Comparison of ENCODE assay signal across 31 cellular contexts in genomic region chr5:180375291-180375690, GRCh38.
"Had no signal": no experiment of that assay in that cellular context is flagged by ENCODE, and none has a peak within 500 bp of the region (broad histone marks: within the 10 kb centered on the region; RNA-seq: fewer than 3 reads in every experiment).

No MANE protein-coding gene starts in this region.

- H3K9me3 Mint-ChIP-seq: naive thymus-derived CD8-positive, alpha-beta T cell; natural killer cell treated with Interleukin-12 subunit alpha and Interleukin-12 subunit beta and Interleukin-15 and Interleukin-18, amount 100 ng/mL, for 72 hours; nephron progenitor cell; neural progenitor cell; stimulated activated effector memory CD8-positive, alpha-beta T cell treated with anti-CD3 and anti-CD28 coated beads, Interleukin-12 subunit alpha, Interleukin-12 subunit beta, amount 100 ng/mL, for 72 hours; stimulated activated naive CD8-positive, alpha-beta T cell treated with anti-CD3 and anti-CD28 coated beads, Interleukin-15, Interleukin-2, amounts not matched to agents 100 ng/mL and 50 ng/mL, for 24 hours; type B pancreatic cell had no signal

- H2AFZ ChIP-seq: neural progenitor cell, parathyroid adenoma had no signal

- H3K27ac Mint-ChIP-seq: naive B cell; natural killer cell treated with Interleukin-12 subunit alpha and Interleukin-12 subunit beta and Interleukin-15 and Interleukin-18, amount 100 ng/mL, for 72 hours; nephron progenitor cell; neural progenitor cell; progenitor cell of endocrine pancreas; stimulated activated effector memory CD8-positive, alpha-beta T cell treated with anti-CD3 and anti-CD28 coated beads, Interleukin-12 subunit alpha, Interleukin-12 subunit beta, amount 100 ng/mL, for 72 hours; stimulated activated naive B cell treated with anti-CD40 and anti-IgM and Interleukin-4, amounts not matched to agents 10 μg/mL and 1 μg/mL and 100 μg/mL, for 72 hours; stimulated activated naive CD8-positive, alpha-beta T cell treated with anti-CD3 and anti-CD28 coated beads, Interleukin-15, Interleukin-2, amounts not matched to agents 100 ng/mL and 50 ng/mL, for 24 hours; type B pancreatic cell had no signal

- H3K27me3 Mint-ChIP-seq: stimulated activated naive CD8-positive, alpha-beta T cell treated with anti-CD3 and anti-CD28 coated beads, Interleukin-15, Interleukin-2, amounts not matched to agents 100 ng/mL and 50 ng/mL, for 24 hours; type B pancreatic cell had no signal

- ATAC-seq: naive thymus-derived CD8-positive, alpha-beta T cell; natural killer cell treated with Interleukin-12 subunit alpha and Interleukin-12 subunit beta and Interleukin-15 and Interleukin-18, amount 100 ng/mL, for 72 hours; psoas muscle; right cardiac atrium; right lobe of liver; stimulated activated effector memory CD8-positive, alpha-beta T cell treated with anti-CD3 and anti-CD28 coated beads, Interleukin-12 subunit alpha, Interleukin-12 subunit beta, amount 100 ng/mL, for 72 hours; stimulated activated naive B cell treated with anti-CD40 and anti-IgM and Interleukin-4, amounts not matched to agents 10 μg/mL and 1 μg/mL and 100 μg/mL, for 72 hours; upper lobe of right lung had no signal

- H3K4me3 ChIP-seq: neural progenitor cell, ovary, psoas muscle, right lobe of liver, sigmoid colon, stomach, thoracic aorta, thyroid gland, tibial nerve, upper lobe of right lung, uterus had no signal

- H3K4me1 Mint-ChIP-seq: naive B cell; naive thymus-derived CD8-positive, alpha-beta T cell; stimulated activated effector memory CD8-positive, alpha-beta T cell treated with anti-CD3 and anti-CD28 coated beads, Interleukin-12 subunit alpha, Interleukin-12 subunit beta, amount 100 ng/mL, for 72 hours had no signal

- H3K4me3 Mint-ChIP-seq: naive B cell; naive thymus-derived CD8-positive, alpha-beta T cell; natural killer cell treated with Interleukin-12 subunit alpha and Interleukin-12 subunit beta and Interleukin-15 and Interleukin-18, amount 100 ng/mL, for 72 hours; nephron progenitor cell; neural progenitor cell; stimulated activated effector memory CD8-positive, alpha-beta T cell treated with anti-CD3 and anti-CD28 coated beads, Interleukin-12 subunit alpha, Interleukin-12 subunit beta, amount 100 ng/mL, for 72 hours; stimulated activated naive B cell treated with anti-CD40 and anti-IgM and Interleukin-4, amounts not matched to agents 10 μg/mL and 1 μg/mL and 100 μg/mL, for 72 hours; stimulated activated naive CD8-positive, alpha-beta T cell treated with anti-CD3 and anti-CD28 coated beads, Interleukin-15, Interleukin-2, amounts not matched to agents 100 ng/mL and 50 ng/mL, for 24 hours; type B pancreatic cell had no signal

- H3K4me1 ChIP-seq: neural progenitor cell, parathyroid adenoma, psoas muscle, right lobe of liver, sigmoid colon, stomach, thyroid gland, upper lobe of right lung, uterus had no signal

- H3K27me3 ChIP-seq: neural progenitor cell, ovary, right lobe of liver, sigmoid colon, stomach, thyroid gland, tibial nerve, upper lobe of right lung, uterus had no signal

- H3K36me3 ChIP-seq: neural progenitor cell, neutrophil, ovary, right lobe of liver, sigmoid colon, stomach, thoracic aorta, thyroid gland, tibial nerve, upper lobe of right lung, uterus had no signal

- H3K79me2 ChIP-seq: parathyroid adenoma had no signal

- DNase-seq: naive B cell; naive thymus-derived CD8-positive, alpha-beta T cell; nephron progenitor cell; nucleus accumbens; ovary; posterior cingulate gyrus; psoas muscle; right cardiac atrium; right lobe of liver; sigmoid colon; small intestine; stimulated activated CD4-positive, alpha-beta T cell treated with anti-CD3 and anti-CD28 coated beads, Interleukin-15, amount 100 ng/mL, for 24 hours; stimulated activated CD4-positive, alpha-beta T cell treated with anti-CD3 and anti-CD28 coated beads, Interleukin-2, amount 100 ng/mL, for 24 hours; stimulated activated CD4-positive, alpha-beta T cell treated with anti-CD3 and anti-CD28 coated beads, Interleukin-2, amount 100 ng/mL, for 48 hours; stimulated activated CD4-positive, alpha-beta T cell treated with anti-CD3 and anti-CD28 coated beads, Interleukin-4, amount 100 ng/mL, for 24 hours; stimulated activated naive B cell treated with anti-CD40 and anti-IgM and Interleukin-4, amounts not matched to agents 10 μg/mL and 1 μg/mL and 100 μg/mL, for 72 hours; stimulated activated naive CD4-positive, alpha-beta T cell treated with Interleukin-2 at 50 U/mL for 16 hours; stomach; thyroid gland; upper lobe of right lung; uterus had no signal

- FAIRE-seq: small intestine had no signal

- H3K4me2 ChIP-seq: neural progenitor cell had no signal

- H3K9me3 ChIP-seq: neutrophil, ovary, psoas muscle, right lobe of liver, sigmoid colon, stomach, thoracic aorta, thyroid gland, tibial nerve, upper lobe of right lung, uterus had no signal

- H3K27ac ChIP-seq: neural progenitor cell, neutrophil, ovary, parathyroid adenoma, psoas muscle, right lobe of liver, sigmoid colon, stomach, thoracic aorta, thyroid gland, tibial nerve, upper lobe of right lung, uterus had no signal

- H3K36me3 Mint-ChIP-seq: naive B cell; naive thymus-derived CD8-positive, alpha-beta T cell; natural killer cell treated with Interleukin-12 subunit alpha and Interleukin-12 subunit beta and Interleukin-15 and Interleukin-18, amount 100 ng/mL, for 72 hours; neural progenitor cell; stimulated activated effector memory CD8-positive, alpha-beta T cell treated with anti-CD3 and anti-CD28 coated beads, Interleukin-12 subunit alpha, Interleukin-12 subunit beta, amount 100 ng/mL, for 72 hours; stimulated activated naive B cell treated with anti-CD40 and anti-IgM and Interleukin-4, amounts not matched to agents 10 μg/mL and 1 μg/mL and 100 μg/mL, for 72 hours; type B pancreatic cell had no signal
